10 cellular contexts compared by ENCODE assay signal in the genomic region with DNA sequence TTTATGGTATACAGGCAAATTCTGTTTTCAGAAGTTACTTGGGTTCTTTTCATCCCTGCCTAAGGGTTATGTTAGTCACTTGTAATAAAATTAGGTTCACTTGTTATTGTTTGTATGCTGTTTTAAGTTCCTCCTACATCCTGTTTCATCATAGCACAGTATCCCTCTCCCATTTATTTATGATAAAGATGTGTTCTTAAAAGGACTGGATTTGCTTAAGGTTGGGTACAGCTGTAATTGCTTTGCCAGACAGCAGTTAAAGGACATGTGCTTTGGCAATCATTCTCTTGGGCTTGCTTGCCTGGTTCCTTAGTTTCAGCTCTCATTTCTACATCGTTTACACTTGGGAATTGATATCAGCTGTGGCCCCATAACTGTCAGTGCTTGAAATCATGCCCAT. TPM values are rescaled to one million over a fixed set of nuclear protein-coding genes. Genes with fewer than 3 reads are reported as not detected.
DNase-seq lines count a peak whose midpoint lies in the region; ATAC-seq and TF ChIP-seq lines count a peak whose summit lies in the region.
"Had no signal": no experiment of that assay in that cellular context is flagged by ENCODE, and none has a peak within 500 bp of the region (broad histone marks: within the 10 kb centered on the region; RNA-seq: fewer than 3 reads in every experiment).

No MANE protein-coding gene starts in this region.

- BruUV-seq in Panc1 (replicated peaks; lab: Mats Ljungman, UMichigan), result no TSS peak

- POLR2A ChIA-PET in Panc1 (lab: Charles Lee), result no interaction called here

- DNase-seq in AG10803 (ENCODE audit: low read depth), result peak; percentile 64
- no peak for DNase-seq in Panc1 (ENCODE audit: low read depth, low spot score)
- DNase-seq in left ventricle myocardium superior, result no peak
- no peak for DNase-seq in AML-193 (lab: John Stamatoyannopoulos, UW)
- DNase-seq in SHP77 treated with DMSO at 0.1 percent for 48 hours (lab: John Stamatoyannopoulos, UW), result no peak
- DNase-seq in NCI-H82 treated with DMSO at 0.1 percent for 48 hours (lab: John Stamatoyannopoulos, UW; ENCODE audit: unreplicated experiment), result no peak
- DNase-seq in activated CD8-positive, alpha-beta memory T cell treated with anti-CD3 and anti-CD28 coated beads, Interleukin-2, amount 50 U/mL, for 4 hours, result no peak
- DNase-seq: activated CD8-positive, alpha-beta T cell treated with anti-CD3 and anti-CD28 coated beads, Interleukin-2, amount 10 ng/mL, durations not matched to agents 7 days and 5 days; effector CD4-positive, alpha-beta T cell had no signal

- intact Hi-C loops in Panc1 (cut with micrococcal nuclease; ENCODE audit: unreplicated experiment) (no loop called here), left ventricle myocardium superior (cut with micrococcal nuclease) (no loop called here)

- H3K27me3 ChIP-seq in Panc1 (ENCODE audit: control insufficient read depth, insufficient read depth, low read length), result no peaks in the 10 kb centered on the region

- H3K4me3 ChIP-seq in AG10803 (ENCODE audit: low read length) (no peak overlapping the region), Panc1 (ENCODE audit: low read depth in 2 of 2, low read length in 2 of 2) (no peak overlapping the region)

- no peak for TF ChIP-seq CTCF in AG10803 (conservative IDR thresholded peaks at IDR 0.05; ENCODE audit: low read length)
- TF ChIP-seq CTCF in Panc1 (IDR thresholded peaks at IDR 0.05), result no peak

- peak overlapping the region; percentile 1; the same call in 1 of the 2 replicates for H3K27ac ChIP-seq in Panc1 (ENCODE audit: low read length)

- peak; percentile 29 for ATAC-seq in GM19438 (IDR thresholded peaks at IDR 0.05; ENCODE audit: low read depth, unreplicated experiment)
- no peak for ATAC-seq in Panc1
- peak; percentile 79 for ATAC-seq in left ventricle myocardium superior
- ATAC-seq: activated CD8-positive, alpha-beta T cell treated with anti-CD3 and anti-CD28 coated beads, Interleukin-2, amount 10 ng/mL, durations not matched to agents 7 days and 5 days had no signal

- CTCF ChIA-PET in Panc1 (lab: Charles Lee), result no interaction called here

- in situ Hi-C loops in Panc1 (cut with HindIII; ENCODE audit: low pct_unique_long_range_greater_than_20kb, low sequenced_read_pairs), result no loop called here

- H3K4me1 ChIP-seq in Panc1 (ENCODE audit: control insufficient read depth, insufficient read depth, low read length), result peaks cover 20% of the 10 kb centered on the region; the same call in 1 of the 2 replicates

- H3K36me3 ChIP-seq in Panc1 (ENCODE audit: control insufficient read depth, insufficient read depth, low read length), result no peaks in the 10 kb centered on the region

- peaks cover 5% of the 10 kb centered on the region; the same call in 1 of the 2 replicates for H3K9me3 ChIP-seq in Panc1 (ENCODE audit: control insufficient read depth, insufficient read depth, low read depth, low read length)

RNA-seq across cellular contexts. Expression of a gene that starts 11.7 kb away (rescaled TPM):
- total RNA-seq in Panc1 (2021; ENCODE audit: unreplicated experiment) (101 TPM), left ventricle myocardium superior (56.6 TPM)
- polyA plus RNA-seq in Panc1 (2012; ENCODE audit: insufficient read length), result 51.7 TPM
